In the genomic region with DNA sequence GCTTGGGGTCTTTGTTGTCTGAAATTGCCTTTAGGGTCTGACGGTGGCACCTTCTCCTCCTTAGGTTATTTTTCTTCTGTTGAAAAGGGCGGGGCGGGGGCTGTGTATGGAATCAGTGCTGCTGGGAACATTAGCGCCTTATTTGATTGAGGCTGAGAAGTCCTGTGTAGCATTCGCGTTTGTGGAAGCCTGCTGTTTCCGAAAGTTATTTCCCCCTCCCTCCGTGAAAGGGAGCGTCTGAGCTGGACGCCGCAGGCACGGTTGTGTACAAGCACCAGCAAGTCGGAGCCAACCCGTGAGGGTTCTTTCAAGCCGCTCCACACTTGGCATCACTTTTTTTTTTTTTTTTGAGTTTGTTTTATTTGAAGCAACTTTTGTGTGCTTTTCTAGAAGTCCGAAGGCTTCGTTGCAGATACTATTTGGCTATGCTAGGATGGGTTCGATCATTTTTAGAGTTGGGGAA, we compare ENCODE assay signal across 8 cellular contexts. TPM values are rescaled to one million over a fixed set of nuclear protein-coding genes. Genes with fewer than 3 reads are reported as not detected.
A peak's percentile ranks its signal among the peaks of the same experiment; 100 is the strongest.
DNase-seq lines count a peak whose midpoint lies in the region; ATAC-seq, FAIRE-seq and TF ChIP-seq lines count a peak whose summit lies in the region.

No MANE protein-coding gene starts in this region.

- TF ChIP-seq CTCF in GM13976 (IDR thresholded peaks at IDR 0.05; ENCODE audit: borderline replicate concordance, control extremely low read depth, extremely low read depth, insufficient read depth, missing control alignments) (no peak), natural killer cell (IDR thresholded peaks at IDR 0.05) (no peak), thyroid gland (IDR thresholded peaks at IDR 0.05) (no peak), D721Med (IDR thresholded peaks at IDR 0.05; ENCODE audit: insufficient read depth, missing control alignments) (no peak)

- H3K27me3 Mint-ChIP-seq in activated T-cell treated with anti-CD3 and anti-CD28 coated beads, Interleukin-2, amount 50 U/mL, for 24 hours: no peaks in the 10 kb centered on the region
- no peaks in the 10 kb centered on the region for H3K27me3 Mint-ChIP-seq in natural killer cell (ENCODE audit: low read depth in 2 of 2)

- H3K36me3 ChIP-seq in esophagus (ENCODE audit: control insufficient read depth in 2 of 2, insufficient read depth in 2 of 2, low read length in 1 of 2) (no peaks in the 10 kb centered on the region), thyroid gland (no peaks in the 10 kb centered on the region)

- TF ChIP-seq POLR2A in thyroid gland (IDR thresholded peaks at IDR 0.05): peak in 1 of 2 donors; percentile 70

- peaks cover 4% of the 10 kb centered on the region for H3K36me3 Mint-ChIP-seq in activated T-cell treated with anti-CD3 and anti-CD28 coated beads, Interleukin-2, amount 50 U/mL, for 24 hours (ENCODE audit: low read depth)
- no peaks in the 10 kb centered on the region for H3K36me3 Mint-ChIP-seq in natural killer cell

- H3K9me3 Mint-ChIP-seq in activated T-cell treated with anti-CD3 and anti-CD28 coated beads, Interleukin-2, amount 50 U/mL, for 24 hours: no peaks in the 10 kb centered on the region
- no peaks in the 10 kb centered on the region for H3K9me3 Mint-ChIP-seq in natural killer cell

- ATAC-seq in HG03045 (IDR thresholded peaks at IDR 0.05; ENCODE audit: unreplicated experiment) (peak; percentile 29), natural killer cell (peak; percentile 27 to 48 (median 32))

- H3K4me3 Mint-ChIP-seq in activated T-cell treated with anti-CD3 and anti-CD28 coated beads, Interleukin-2, amount 50 U/mL, for 24 hours: peak overlapping the region; percentile 88
- H3K4me3 Mint-ChIP-seq in natural killer cell: peak overlapping the region; percentile 99

- H3K9me3 ChIP-seq in esophagus (ENCODE audit: control insufficient read depth in 2 of 2, insufficient read depth in 1 of 2, low read depth in 1 of 2, low read length in 1 of 2) (no peaks in the 10 kb centered on the region), thyroid gland (no peaks in the 10 kb centered on the region)

- H3K27ac ChIP-seq in esophagus (ENCODE audit: low read depth in 2 of 2, low read length in 1 of 2): peak overlapping the region; percentile 87 to 93
- peak overlapping the region; percentile 95 to 99 (median 95) for H3K27ac ChIP-seq in thyroid gland

- H3K4me1 Mint-ChIP-seq in activated T-cell treated with anti-CD3 and anti-CD28 coated beads, Interleukin-2, amount 50 U/mL, for 24 hours (ENCODE audit: low read depth): peaks cover 47% of the 10 kb centered on the region
- H3K4me1 Mint-ChIP-seq in natural killer cell: peaks cover 42 to 48% of the 10 kb centered on the region in 2 donors

- intact Hi-C loops in natural killer cell (cut with micrococcal nuclease): loop anchor here (1.0 kb wide), 1 partner anchor 10 kb away; no protein-coding TSS in a partner anchor
- intact Hi-C loops in thyroid gland (cut with DNase I): loop anchor here (10.0 kb wide), 1 partner anchor 111 kb away; no protein-coding TSS in a partner anchor

- in situ Hi-C loops in GM13976 (cut with MboI; ENCODE audit: low sequenced_read_pairs, unreplicated experiment): no loop called here

- peak overlapping the region; percentile 81 to 93 for H3K4me3 ChIP-seq in esophagus (ENCODE audit: low read depth in 1 of 2, low read length in 2 of 2)
- H3K4me3 ChIP-seq in thyroid gland (replicated peaks in 1 of 3): peak overlapping the region; percentile 61 to 91 (median 75)

- DNase-seq in GM13976 (ENCODE audit: low spot score): peak; percentile 52
- DNase-seq in NCI-H82 (lab: John Stamatoyannopoulos, UW): peak; percentile 73
- peak; percentile 55 for DNase-seq in activated T-cell treated with anti-CD3 and anti-CD28 coated beads, Interleukin-2, amount 50 U/mL, for 24 hours
- peak; percentile 52 for DNase-seq in natural killer cell
- DNase-seq in thyroid gland: peak; percentile 78 to 82
- no peak for DNase-seq in D721Med (ENCODE audit: insufficient read length, low spot score)

- FAIRE-seq in D721Med (lab: Jason Lieb, UNC): no peak

- H3K4me1 ChIP-seq in esophagus (ENCODE audit: control insufficient read depth in 2 of 2, insufficient read depth in 2 of 2, low read length in 1 of 2): peaks cover 0 to 2% of the 10 kb centered on the region in 2 donors
- peaks cover 22 to 29% of the 10 kb centered on the region in 2 donors for H3K4me1 ChIP-seq in thyroid gland

- no peaks in the 10 kb centered on the region for H3K27me3 ChIP-seq in esophagus (ENCODE audit: control insufficient read depth in 1 of 2, insufficient read depth in 2 of 2, low read length in 2 of 2)
- no peaks in the 10 kb centered on the region for H3K27me3 ChIP-seq in thyroid gland

- 0 to 1% methylated on average over 18 of the region's 18 CpGs for WGBS in esophagus, 2 donors
- WGBS in thyroid gland, 2 donors: 0 to 1% methylated on average over 18 of the region's 18 CpGs

- H3K27ac Mint-ChIP-seq in activated T-cell treated with anti-CD3 and anti-CD28 coated beads, Interleukin-2, amount 50 U/mL, for 24 hours: peak overlapping the region; percentile 89
- H3K27ac Mint-ChIP-seq in natural killer cell: peak overlapping the region; percentile 93 to 96

RNA-seq across cellular contexts. Expression of a gene that starts 1.1 kb away (rescaled TPM):
- polyA plus RNA-seq in esophagus: 10 to 100 TPM; 48.5 to 76.2 TPM
- total RNA-seq in natural killer cell: 100 to 1,000 TPM; 325 to 434 (median 373) TPM
- total RNA-seq in thyroid gland: 100 to 1,000 TPM; 314 to 379 (median 342) TPM
